ENCODE assay signal across 8 cellular contexts in genomic region chr2:240586198-240586918, GRCh38. TPM values are rescaled to one million over a fixed set of nuclear protein-coding genes. Genes with fewer than 3 reads are reported as not detected.
A peak's percentile ranks its signal among the peaks of the same experiment; 100 is the strongest.
DNase-seq lines count a peak whose midpoint lies in the region; ATAC-seq and TF ChIP-seq lines count a peak whose summit lies in the region.

TSS of gene CAPN10 (plus strand) at chr2:240586734. CDS start at chr2:240586912, 178 bp downstream.

- H3K27ac Mint-ChIP-seq in activated T-helper 17 cell treated with anti-CD3 and anti-CD28 coated beads, Interleukin-2, amount 50 U/mL, for 72 hours = peak within 1 kb of the TSS; percentile 92
- H3K27ac Mint-ChIP-seq in natural killer cell treated with Interleukin-12 subunit alpha and Interleukin-12 subunit beta and Interleukin-15 and Interleukin-18, amount 100 ng/mL, for 72 hours = peak within 1 kb of the TSS; percentile 87 to 97

- H3K9me3 Mint-ChIP-seq in activated T-helper 17 cell treated with anti-CD3 and anti-CD28 coated beads, Interleukin-2, amount 50 U/mL, for 72 hours = no peaks in the 10 kb centered on the region
- no peaks in the 10 kb centered on the region for H3K9me3 Mint-ChIP-seq in natural killer cell treated with Interleukin-12 subunit alpha and Interleukin-12 subunit beta and Interleukin-15 and Interleukin-18, amount 100 ng/mL, for 72 hours

- peak; percentile 93 for ATAC-seq in activated T-helper 17 cell treated with anti-CD3 and anti-CD28 coated beads, Interleukin-2, amount 50 U/mL, for 72 hours (replicated peaks)
- ATAC-seq in natural killer cell treated with Interleukin-12 subunit alpha and Interleukin-12 subunit beta and Interleukin-15 and Interleukin-18, amount 100 ng/mL, for 72 hours = peak; percentile 94 to 96
- peak; percentile 89 for ATAC-seq in stimulated activated naive CD8-positive, alpha-beta T cell treated with anti-CD3 and anti-CD28 coated beads, Interleukin-15, Interleukin-2, amounts not matched to agents 100 U/mL and 50 U/mL, for 24 hours

- H3K27ac ChIP-seq in RWPE1 = peak within 1 kb of the TSS; percentile 89

- H3K36me3 Mint-ChIP-seq in activated T-helper 17 cell treated with anti-CD3 and anti-CD28 coated beads, Interleukin-2, amount 50 U/mL, for 72 hours (ENCODE audit: low read depth) = peaks cover 8% of the 10 kb centered on the region
- no peaks in the 10 kb centered on the region for H3K36me3 Mint-ChIP-seq in natural killer cell treated with Interleukin-12 subunit alpha and Interleukin-12 subunit beta and Interleukin-15 and Interleukin-18, amount 100 ng/mL, for 72 hours

- peaks cover 25% of the 10 kb centered on the region for H3K4me1 Mint-ChIP-seq in activated T-helper 17 cell treated with anti-CD3 and anti-CD28 coated beads, Interleukin-2, amount 50 U/mL, for 72 hours
- peaks cover 42 to 49% of the 10 kb centered on the region in 2 donors for H3K4me1 Mint-ChIP-seq in natural killer cell treated with Interleukin-12 subunit alpha and Interleukin-12 subunit beta and Interleukin-15 and Interleukin-18, amount 100 ng/mL, for 72 hours (ENCODE audit: low read depth in 2 of 2)

- CTCF ChIA-PET in RWPE1 (lab: Yijun Ruan, JAX) = interaction anchor here (0.6 to 1.1 kb wide), 3 partner anchors 17 to 454 kb away, joined by 3 to 5 read pairs (median 4); no protein-coding TSS in a partner anchor

- TF ChIP-seq CTCF in LNCaP clone FGC (IDR thresholded peaks at IDR 0.05; ENCODE audit: control insufficient read depth, extremely low read depth, insufficient read depth) = no peak
- TF ChIP-seq CTCF in RWPE1 (conservative IDR thresholded peaks at IDR 0.05; ENCODE audit: low read depth) = no peak

- POLR2A ChIA-PET in RWPE1 (lab: Yijun Ruan, JAX; ENCODE audit: low non-redundant PET) = interaction anchor here (0.6 to 2.4 kb wide), 5 partner anchors 17 to 72 kb away, joined by 3 to 12 read pairs (median 4); partner anchors contain the start of gene DUSP28

- DNase-seq in Daoy (ENCODE audit: low read depth) = peak; percentile 98
- DNase-seq in GOT3 (lab: John Stamatoyannopoulos, UW) = peak; percentile 94
- DNase-seq in LNCaP clone FGC (ENCODE audit: low read depth) = peak; percentile 69
- peak; percentile 96 for DNase-seq in RWPE1 (ENCODE audit: low spot score)
- peak; percentile 89 for DNase-seq in fibroblast of peridontal ligament (ENCODE audit: extremely low read depth)
- peak; percentile 99 for DNase-seq in natural killer cell treated with Interleukin-12 subunit alpha and Interleukin-12 subunit beta and Interleukin-15 and Interleukin-18, amount 100 ng/mL, for 72 hours (ENCODE audit: low spot score)
- peak; percentile 98 for DNase-seq in stimulated activated naive CD8-positive, alpha-beta T cell treated with anti-CD3 and anti-CD28 coated beads, Interleukin-15, Interleukin-2, amounts not matched to agents 100 U/mL and 50 U/mL, for 24 hours

- H3K27me3 Mint-ChIP-seq in activated T-helper 17 cell treated with anti-CD3 and anti-CD28 coated beads, Interleukin-2, amount 50 U/mL, for 72 hours = no peaks in the 10 kb centered on the region
- H3K27me3 Mint-ChIP-seq in natural killer cell treated with Interleukin-12 subunit alpha and Interleukin-12 subunit beta and Interleukin-15 and Interleukin-18, amount 100 ng/mL, for 72 hours = no peaks in the 10 kb centered on the region

- peak within 1 kb of the TSS; percentile 83 for H3K4me3 ChIP-seq in LNCaP clone FGC (ENCODE audit: low read depth, low read length)

- peak within 1 kb of the TSS; percentile 92 for H3K4me3 Mint-ChIP-seq in activated T-helper 17 cell treated with anti-CD3 and anti-CD28 coated beads, Interleukin-2, amount 50 U/mL, for 72 hours
- H3K4me3 Mint-ChIP-seq in natural killer cell treated with Interleukin-12 subunit alpha and Interleukin-12 subunit beta and Interleukin-15 and Interleukin-18, amount 100 ng/mL, for 72 hours = peak within 1 kb of the TSS; percentile 96

RNA-seq across cellular contexts. Expression of gene CAPN10, which starts in this region (rescaled TPM):
- total RNA-seq in Daoy (2014; rRNA removed; shearing (Covaris generic)) = 23.8 and 28.3 TPM in 2 replicates
- total RNA-seq in activated T-helper 17 cell treated with anti-CD3 and anti-CD28 coated beads, Interleukin-2, amount 50 U/mL, for 72 hours = 10 to 100 TPM; 28.6 to 42.3 TPM
- 10 to 100 TPM; 50.4 to 73.9 TPM for total RNA-seq in natural killer cell treated with Interleukin-12 subunit alpha and Interleukin-12 subunit beta and Interleukin-15 and Interleukin-18, amount 100 ng/mL, for 72 hours

Comparison
In these comparisons a context has a peak if more than half of its experiments do, and no peak if none do; other contexts are left out.
1. Peak in every context shown above with its lines: DNase-seq, ATAC-seq, H3K4me3 ChIP-seq and H3K27ac ChIP-seq.